In the genomic region with DNA sequence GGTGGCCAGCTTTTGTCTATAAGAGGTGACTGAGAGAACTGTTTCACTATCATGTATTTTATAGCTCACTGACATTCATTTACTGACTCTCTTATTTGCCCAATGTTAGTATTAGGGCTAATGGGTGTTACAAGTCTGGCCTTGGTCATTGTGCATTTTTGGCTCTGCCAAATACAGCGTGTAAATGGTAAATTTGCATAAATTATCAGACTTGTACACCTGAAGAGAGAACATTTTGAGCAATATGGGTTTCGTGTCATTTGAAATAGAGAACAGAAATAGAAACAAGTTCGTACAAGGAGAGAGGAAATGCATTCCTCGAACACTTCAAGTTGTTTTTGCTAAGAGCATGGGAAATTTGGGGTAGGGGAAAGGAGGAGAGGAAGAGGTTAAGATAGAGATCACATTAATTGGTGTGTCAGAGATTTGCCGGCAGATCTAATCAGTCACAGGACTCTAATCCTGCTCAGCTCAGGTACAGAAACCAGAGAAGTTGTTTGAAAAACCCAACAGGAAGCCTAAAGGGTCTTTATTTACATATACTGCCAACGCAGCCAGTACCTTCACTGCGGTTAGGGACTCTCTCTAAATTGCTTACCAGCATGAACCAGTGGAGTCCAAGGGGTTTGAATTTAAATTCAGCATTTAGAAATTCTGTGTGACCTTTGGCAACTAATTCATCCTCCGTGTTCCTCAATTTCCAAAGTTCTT, we compare ENCODE assay signal across 11 cellular contexts.
DNase-seq lines count a peak whose midpoint lies in the region; ATAC-seq, FAIRE-seq and TF ChIP-seq lines count a peak whose summit lies in the region.
"Had no signal": no experiment of that assay in that cellular context is flagged by ENCODE, and none has a peak within 500 bp of the region (broad histone marks: within the 10 kb centered on the region; RNA-seq: fewer than 3 reads in every experiment).

No MANE protein-coding gene starts in this region.

- no peak overlapping the region for H3K4me2 ChIP-seq in HepG2 (ENCODE audit: low read depth, low read length)

- no peak for TF ChIP-seq POLR2A in heart left ventricle (IDR thresholded peaks at IDR 0.05)
- TF ChIP-seq POLR2A in HepG2 (IDR thresholded peaks at IDR 0.05; ENCODE audit: insufficient read depth in 1 of 2, low read depth in 2 of 2, low read length in 2 of 2) = no peak

- H3K27ac ChIP-seq in cardiac muscle cell (peak overlapping the region; percentile 24), heart left ventricle (no peak overlapping the region), HepG2 (ENCODE audit: extremely low read length, insufficient read depth, low read length) (no peak overlapping the region)

- WGBS in heart left ventricle, 4 donors = 34 to 45% (median 41%) methylated on average over 8 of the region's 8 CpGs
- 7% methylated on average over 8 of the region's 8 CpGs for WGBS in HepG2 (ENCODE audit: low lambda C conversion rate)

- no peak for DNase-seq in cardiac muscle cell (ENCODE audit: low read depth in 1 of 2, low spot score in 1 of 2)
- DNase-seq in heart left ventricle = no peak
- DNase-seq in NCI-H1048 (lab: John Stamatoyannopoulos, UW) = peak; percentile 17
- no peak for DNase-seq in type B pancreatic cell (ENCODE audit: extremely low spot score, unreplicated experiment)
- no peak for DNase-seq in activated T-cell treated with anti-CD3 and anti-CD28 coated beads, Interleukin-2, amount 50 U/mL, for 1 hour
- no peak for DNase-seq in HepG2 (ENCODE audit: low spot score)
- no peak for DNase-seq in HAP-1 (ENCODE audit: low spot score in 2 of 2)
- DNase-seq: immature natural killer cell, NCI-H510A, right cardiac atrium had no signal

- no peak for TF ChIP-seq EP300 in HepG2 (IDR thresholded peaks at IDR 0.05; ENCODE audit: low read depth in 2 of 2, low read length in 2 of 2)
- no peak for TF ChIP-seq EP300 in HepG2 (CRISPR knock-in tag; IDR thresholded peaks at IDR 0.05; ENCODE audit: borderline replicate concordance)

- CTCF ChIA-PET in HepG2 (lab: Yijun Ruan, JAX; ENCODE audit: low intra/inter-chr PET ratio, low total read pairs) = no interaction called here

- POLR2A ChIA-PET in HepG2 (lab: Yijun Ruan, JAX) = no interaction called here

- H3K4me1 ChIP-seq in cardiac muscle cell (ENCODE audit: low read depth) (peaks cover 10% of the 10 kb centered on the region), heart left ventricle (no peaks in the 10 kb centered on the region), HepG2 (ENCODE audit: insufficient read depth, low read length) (no peaks in the 10 kb centered on the region), HAP-1 (no peaks in the 10 kb centered on the region)

- H3K27me3 ChIP-seq in cardiac muscle cell (no peaks in the 10 kb centered on the region), heart left ventricle (no peaks in the 10 kb centered on the region), HepG2 (ENCODE audit: control insufficient read depth in 1 of 2, insufficient read depth in 2 of 2, low read length in 2 of 2) (no peaks in the 10 kb centered on the region), HAP-1 (ENCODE audit: low read depth) (no peaks in the 10 kb centered on the region)

- ATAC-seq in heart left ventricle (no peak), HG02884 (IDR thresholded peaks at IDR 0.05; ENCODE audit: unreplicated experiment) (peak; percentile 87), HepG2 (no peak)
- ATAC-seq: right cardiac atrium had no signal

- H3K79me2 ChIP-seq in HepG2 (ENCODE audit: insufficient read depth, low read length) = no peaks in the 10 kb centered on the region

- H3K9me3 ChIP-seq in cardiac muscle cell (ENCODE audit: low read depth) (no peaks in the 10 kb centered on the region), heart left ventricle (peaks cover 0 to 9% (median 0%) of the 10 kb centered on the region in 12 donors), HepG2 (ENCODE audit: low read length) (no peaks in the 10 kb centered on the region), HAP-1 (no peaks in the 10 kb centered on the region)

- H4K20me1 ChIP-seq in HepG2 (ENCODE audit: insufficient read depth, low read length) = no peaks in the 10 kb centered on the region

- in situ Hi-C loops in HepG2 (cut with HindIII; ENCODE audit: extremely low pct_ligation_motif_present, low pct_unique_long_range_greater_than_20kb) = no loop called here
- in situ Hi-C loops in HAP-1 (cut with MboI; ENCODE audit: low sequenced_read_pairs) = no loop called here

- peaks cover 5% of the 10 kb centered on the region for H3K4me1 Mint-ChIP-seq in type B pancreatic cell (ENCODE audit: unreplicated experiment)
- H3K4me1 Mint-ChIP-seq: immature natural killer cell had no signal

- BruUV-seq in HepG2 (replicated peaks; lab: Mats Ljungman, UMichigan) = no TSS peak

- TF ChIP-seq CTCF in cardiac muscle cell (IDR thresholded peaks at IDR 0.05; ENCODE audit: low read depth, low read length) (no peak), heart left ventricle (IDR thresholded peaks at IDR 0.05) (no peak), type B pancreatic cell (conservative IDR thresholded peaks at IDR 0.05) (no peak), HepG2 (CRISPR knock-in tag; IDR thresholded peaks at IDR 0.05) (no peak)

- H3K27me3 Mint-ChIP-seq in type B pancreatic cell = peaks cover 10% of the 10 kb centered on the region

- H3K36me3 Mint-ChIP-seq in type B pancreatic cell = no peaks in the 10 kb centered on the region
- H3K36me3 Mint-ChIP-seq: immature natural killer cell had no signal

- FAIRE-seq in HepG2 (lab: Jason Lieb, UNC) = no peak

- no peak for TF ChIP-seq RAD21 in HepG2 (CRISPR knock-in tag; IDR thresholded peaks at IDR 0.05)

- peaks cover 6% of the 10 kb centered on the region for H3K9me3 Mint-ChIP-seq in type B pancreatic cell

- H2AFZ ChIP-seq in HepG2 (ENCODE audit: low read length) = no peak overlapping the region

- H3K36me3 ChIP-seq in cardiac muscle cell = no peaks in the 10 kb centered on the region
- no peaks in the 10 kb centered on the region for H3K36me3 ChIP-seq in heart left ventricle
- no peaks in the 10 kb centered on the region for H3K36me3 ChIP-seq in HepG2 (replicated peaks in 1 of 2; ENCODE audit: control insufficient read depth in 1 of 2, insufficient read depth in 2 of 2, low read length in 2 of 2)
- H3K36me3 ChIP-seq in HAP-1 (replicated peaks) = no peaks in the 10 kb centered on the region

- H3K9ac ChIP-seq in HepG2 (ENCODE audit: insufficient read depth, low read depth, low read length) = no peak overlapping the region

- H3K27ac Mint-ChIP-seq in type B pancreatic cell = no peak overlapping the region
- H3K27ac Mint-ChIP-seq: immature natural killer cell had no signal

- H3K4me3 Mint-ChIP-seq in type B pancreatic cell = peak overlapping the region; percentile 1
- H3K4me3 Mint-ChIP-seq: immature natural killer cell had no signal

- intact Hi-C loops in heart left ventricle (cut with DNase I) = no loop called here
- intact Hi-C loops in HepG2 (cut with micrococcal nuclease; ENCODE audit: unreplicated experiment) = no loop called here

- no peak overlapping the region for H3K4me3 ChIP-seq in cardiac muscle cell
- H3K4me3 ChIP-seq in heart left ventricle = no peak overlapping the region
- no peak overlapping the region for H3K4me3 ChIP-seq in HepG2 (replicated peaks in 1 of 3; ENCODE audit: insufficient read depth in 1 of 3, low read depth in 2 of 3, low read length in 3 of 3)
- H3K4me3 ChIP-seq in HAP-1 = no peak overlapping the region

TF ChIP-seq in HepG2, 621 proteins besides CTCF, POLR2A, EP300 and RAD21:
- TF ChIP-seq, protein P1, sequence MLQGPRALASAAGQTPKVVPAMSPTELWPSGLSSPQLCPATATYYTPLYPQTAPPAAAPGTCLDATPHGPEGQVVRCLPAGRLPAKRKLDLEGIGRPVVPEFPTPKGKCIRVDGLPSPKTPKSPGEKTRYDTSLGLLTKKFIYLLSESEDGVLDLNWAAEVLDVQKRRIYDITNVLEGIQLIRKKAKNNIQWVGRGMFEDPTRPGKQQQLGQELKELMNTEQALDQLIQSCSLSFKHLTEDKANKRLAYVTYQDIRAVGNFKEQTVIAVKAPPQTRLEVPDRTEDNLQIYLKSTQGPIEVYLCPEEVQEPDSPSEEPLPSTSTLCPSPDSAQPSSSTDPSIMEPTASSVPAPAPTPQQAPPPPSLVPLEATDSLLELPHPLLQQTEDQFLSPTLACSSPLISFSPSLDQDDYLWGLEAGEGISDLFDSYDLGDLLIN (CRISPR knock-in tag; IDR thresholded peaks at IDR 0.05; ENCODE audit: borderline replicate concordance) = no peak
- TF ChIP-seq, protein P2, sequence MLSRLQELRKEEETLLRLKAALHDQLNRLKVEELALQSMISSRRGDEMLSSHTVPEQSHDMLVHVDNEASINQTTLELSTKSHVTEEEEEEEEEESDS (CRISPR knock-in tag; IDR thresholded peaks at IDR 0.05; ENCODE audit: borderline replicate concordance) = no peak
- no peak for TF ChIP-seq GABPB1 (CRISPR knock-in tag; IDR thresholded peaks at IDR 0.05)
- no peak for TF ChIP-seq BCL6 (CRISPR knock-in tag; IDR thresholded peaks at IDR 0.05)
- TF ChIP-seq AGO1 (IDR thresholded peaks at IDR 0.05; ENCODE audit: low read depth, low read length, poor library complexity, severe bottlenecking) = no peak
